Comparison of ENCODE assay signal across 26 cellular contexts in the genomic region with DNA sequence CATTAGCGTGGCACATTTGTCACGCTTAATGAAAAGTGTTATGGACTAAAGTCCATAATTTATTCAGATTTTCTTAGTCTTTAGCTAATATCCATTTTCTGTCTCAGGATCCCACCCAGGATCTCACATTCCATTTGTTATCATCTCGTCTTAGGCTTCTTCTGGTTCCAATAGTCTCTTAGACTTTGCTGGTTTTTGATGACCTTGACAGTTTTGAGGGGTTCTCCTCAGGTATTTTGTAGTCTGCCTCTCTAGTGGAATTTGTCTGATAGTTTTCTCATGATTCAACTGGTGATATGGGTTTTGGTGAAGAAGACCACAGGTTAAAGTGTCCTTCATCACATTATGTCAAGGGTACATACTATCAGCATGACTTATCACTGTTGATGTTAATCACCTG.
"Had no signal": no experiment of that assay in that cellular context is flagged by ENCODE, and none has a peak within 500 bp of the region (broad histone marks: within the 10 kb centered on the region; RNA-seq: fewer than 3 reads in every experiment).

No MANE protein-coding gene starts in this region.

- H3K4me3 ChIP-seq: stomach, suprapubic skin, testis, thoracic aorta, thyroid gland, tibial artery, tibial nerve, transverse colon, upper lobe of left lung, upper lobe of right lung, uterus, vagina had no signal

- H3K27me3 ChIP-seq: testis, thyroid gland, tibial nerve, upper lobe of left lung, uterus, vagina had no signal

- H3K36me3 ChIP-seq: stomach, suprapubic skin, thoracic aorta, thyroid gland, tibial artery, tibial nerve, transverse colon, upper lobe of left lung, upper lobe of right lung, uterus, vagina had no signal

- DNase-seq: stimulated activated CD4-positive, alpha-beta T cell treated with anti-CD3 and anti-CD28 coated beads, Interleukin-2, amount 100 ng/mL, for 48 hours; stimulated activated CD4-positive, alpha-beta T cell treated with anti-CD3 and anti-CD28 coated beads, Interleukin-4, amount 100 ng/mL, for 1 hour; stimulated activated CD4-positive, alpha-beta T cell treated with anti-CD3 and anti-CD28 coated beads, Interleukin-4, amount 100 ng/mL, for 24 hours; stimulated activated CD4-positive, alpha-beta T cell treated with anti-CD3 and anti-CD28 coated beads, Interleukin-4, amount 100 ng/mL, for 4 hours; stimulated activated CD8-positive, alpha-beta memory T cell treated with anti-CD3 and anti-CD28 coated beads, Interleukin-4, amount 100 ng/mL, for 48 hours; stimulated activated naive B cell treated with anti-CD40 and anti-IgM and Interleukin-4, amounts not matched to agents 10 μg/mL and 1 μg/mL and 100 μg/mL, for 72 hours; stimulated activated naive CD4-positive, alpha-beta T cell; stimulated activated naive CD4-positive, alpha-beta T cell treated with Interleukin-2 at 50 U/mL for 16 hours; stimulated activated naive CD8-positive, alpha-beta T cell treated with anti-CD3 and anti-CD28 coated beads, Interleukin-15, amount 100 ng/mL, for 72 hours; stimulated activated naive CD8-positive, alpha-beta T cell treated with anti-CD3 and anti-CD28 coated beads, Interleukin-15, Interleukin-2, amounts not matched to agents 100 U/mL and 50 U/mL, for 24 hours; stomach; substantia nigra; testis; thyroid gland; tibial artery; transverse colon; trophoblast cell; upper lobe of left lung; upper lobe of right lung; uterus had no signal

- H3K27ac ChIP-seq: stomach, suprapubic skin, testis, thoracic aorta, thyroid gland, tibial artery, tibial nerve, transverse colon, upper lobe of left lung, upper lobe of right lung, uterus, vagina had no signal

- H3K9me3 ChIP-seq: suprapubic skin, testis, thoracic aorta, thyroid gland, transverse colon, upper lobe of right lung, uterus, vagina had no signal

- FAIRE-seq: urothelium cell line had no signal

- ATAC-seq: stimulated activated effector memory CD8-positive, alpha-beta T cell treated with anti-CD3 and anti-CD28 coated beads, Interleukin-12 subunit alpha, Interleukin-12 subunit beta, amount 100 ng/mL, for 72 hours; stimulated activated naive B cell treated with anti-CD40 and anti-IgM and Interleukin-4, amounts not matched to agents 10 μg/mL and 1 μg/mL and 100 μg/mL, for 72 hours; stimulated activated naive CD8-positive, alpha-beta T cell treated with anti-CD3 and anti-CD28 coated beads, Interleukin-15, amount 100 ng/mL, for 72 hours; stimulated activated naive CD8-positive, alpha-beta T cell treated with anti-CD3 and anti-CD28 coated beads, Interleukin-15, Interleukin-2, amounts not matched to agents 100 U/mL and 50 U/mL, for 24 hours; upper lobe of right lung had no signal

- H3K4me1 ChIP-seq: stomach, suprapubic skin, testis, thyroid gland, tibial artery, tibial nerve, transverse colon, upper lobe of left lung, upper lobe of right lung, uterus, vagina had no signal
